In genomic region chr3:160921020-160921635, GRCh38 we compare ENCODE assay signal across 9 cellular contexts.
DNase-seq lines count a peak whose midpoint lies in the region; ATAC-seq and TF ChIP-seq lines count a peak whose summit lies in the region.
"Had no signal": no experiment of that assay in that cellular context is flagged by ENCODE, and none has a peak within 500 bp of the region (broad histone marks: within the 10 kb centered on the region; RNA-seq: fewer than 3 reads in every experiment).

No MANE protein-coding gene starts in this region.

- no peaks in the 10 kb centered on the region for H3K36me3 Mint-ChIP-seq in activated T-cell treated with anti-CD3 and anti-CD28 coated beads, Interleukin-2, amount 50 U/mL, for 4 hours (ENCODE audit: insufficient read depth)

- H3K9me3 Mint-ChIP-seq in activated T-cell treated with anti-CD3 and anti-CD28 coated beads, Interleukin-2, amount 50 U/mL, for 4 hours = no peaks in the 10 kb centered on the region
- H3K9me3 Mint-ChIP-seq: activated B cell treated with CpG ODN at 0.5 μM for 24 hours had no signal

- intact Hi-C loops in sciatic nerve (cut with DNase I) = no loop called here

- H2AFZ ChIP-seq in SU-DHL-6 (ENCODE audit: low read depth, low read length, severe bottlenecking) = no peak overlapping the region

- TF ChIP-seq CTCF in GM20000 (IDR thresholded peaks at IDR 0.05; ENCODE audit: extremely low read depth, missing control alignments) (peak; percentile 71), SU-DHL-6 (IDR thresholded peaks at IDR 0.05; ENCODE audit: insufficient read depth, low read length, poor library complexity, severe bottlenecking) (peak; percentile 69), gastroesophageal sphincter (IDR thresholded peaks at IDR 0.05) (peak; percentile 53 to 79 (median 66))

- 26 to 28% methylated on average over 4 of the region's 4 CpGs for WGBS in gastroesophageal sphincter (ENCODE audit: low coverage in 1 of 2), 2 donors

- in situ Hi-C loops in KBM-7 (cut with MboI; ENCODE audit: low pct_unique_long_range_greater_than_20kb, low sequenced_read_pairs) = no loop called here

- no peak overlapping the region for H3K4me3 Mint-ChIP-seq in activated T-cell treated with anti-CD3 and anti-CD28 coated beads, Interleukin-2, amount 50 U/mL, for 4 hours
- H3K4me3 Mint-ChIP-seq: activated B cell treated with CpG ODN at 0.5 μM for 24 hours had no signal

- H3K4me2 ChIP-seq in SU-DHL-6 (ENCODE audit: low read depth, low read length, poor library complexity, severe bottlenecking) = no peak overlapping the region

- H3K27me3 Mint-ChIP-seq in activated T-cell treated with anti-CD3 and anti-CD28 coated beads, Interleukin-2, amount 50 U/mL, for 4 hours (ENCODE audit: low read depth) = no peaks in the 10 kb centered on the region
- H3K27me3 Mint-ChIP-seq: activated B cell treated with CpG ODN at 0.5 μM for 24 hours had no signal

- ATAC-seq in gastroesophageal sphincter (no peak), sciatic nerve (peak; percentile 73)
- ATAC-seq in activated T-cell treated with anti-CD3 and anti-CD28 coated beads, Interleukin-2, amount 50 U/mL, for 4 hours = no peak

- H3K4me3 ChIP-seq in SU-DHL-6 (ENCODE audit: insufficient read depth, low read length, poor library complexity, severe bottlenecking) (no peak overlapping the region), gastroesophageal sphincter (no peak overlapping the region)

- H3K27ac ChIP-seq in SU-DHL-6 (ENCODE audit: low read depth, low read length) (no peak overlapping the region), gastroesophageal sphincter (no peak overlapping the region)

- H4K20me1 ChIP-seq in SU-DHL-6 (ENCODE audit: low read depth, low read length) = no peaks in the 10 kb centered on the region

- H3K79me2 ChIP-seq in SU-DHL-6 (ENCODE audit: insufficient read depth, low read length) = no peaks in the 10 kb centered on the region

- peaks cover 0 to 11% (median 0%) of the 10 kb centered on the region in 3 donors for H3K4me1 ChIP-seq in gastroesophageal sphincter

- no peaks in the 10 kb centered on the region for H3K36me3 ChIP-seq in SU-DHL-6 (ENCODE audit: low read length)
- H3K36me3 ChIP-seq in gastroesophageal sphincter = no peaks in the 10 kb centered on the region

- H3K9me3 ChIP-seq in SU-DHL-6 (ENCODE audit: insufficient read depth, low read length) (no peaks in the 10 kb centered on the region), gastroesophageal sphincter (no peaks in the 10 kb centered on the region)

- H3K9me2 ChIP-seq in SU-DHL-6 (replicated peaks; ENCODE audit: insufficient read depth, low read length) = no peaks in the 10 kb centered on the region

- H3K9ac ChIP-seq in SU-DHL-6 (ENCODE audit: low read length) = no peak overlapping the region

- no peak for TF ChIP-seq POLR2A in gastroesophageal sphincter (IDR thresholded peaks at IDR 0.05)

- no peak for TF ChIP-seq EP300 in gastroesophageal sphincter (IDR thresholded peaks at IDR 0.05)

- H3K27me3 ChIP-seq in SU-DHL-6 (ENCODE audit: low read length) (no peaks in the 10 kb centered on the region), gastroesophageal sphincter (no peaks in the 10 kb centered on the region)

- H3F3A ChIP-seq in SU-DHL-6 (ENCODE audit: insufficient read depth) = no peaks in the 10 kb centered on the region

- no peaks in the 10 kb centered on the region for H3K4me1 Mint-ChIP-seq in activated T-cell treated with anti-CD3 and anti-CD28 coated beads, Interleukin-2, amount 50 U/mL, for 4 hours (ENCODE audit: low read depth)
- H3K4me1 Mint-ChIP-seq: activated B cell treated with CpG ODN at 0.5 μM for 24 hours had no signal

- peak; percentile 2 for DNase-seq in DMS79 (lab: John Stamatoyannopoulos, UW)
- DNase-seq in GM20000 (ENCODE audit: low spot score) = peak; percentile 41
- DNase-seq in KBM-7 = peak; percentile 47
- no peak for DNase-seq in sciatic nerve (ENCODE audit: low spot score)
- no peak for DNase-seq in activated T-cell treated with anti-CD3 and anti-CD28 coated beads, Interleukin-2, amount 50 U/mL, for 4 hours
- no peak for DNase-seq in GM19238 (ENCODE audit: insufficient read length, low spot score)
- DNase-seq: activated B cell treated with CpG ODN at 0.5 μM for 24 hours had no signal

Comparison
In these comparisons a context has a peak if more than half of its experiments do, and no peak if none do; other contexts are left out.
1. DNase-seq: peak in DMS79 (single experiment), GM20000 (single experiment) and KBM-7 (single experiment); none in sciatic nerve (single experiment), activated T-cell treated with anti-CD3 and anti-CD28 coated beads, Interleukin-2, amount 50 U/mL, for 4 hours (single experiment) and GM19238 (single experiment).
2. Peak in every context shown above with its lines, with median percentiles within 50 percentile points of each other: CTCF ChIP-seq.